In the genomic region with DNA sequence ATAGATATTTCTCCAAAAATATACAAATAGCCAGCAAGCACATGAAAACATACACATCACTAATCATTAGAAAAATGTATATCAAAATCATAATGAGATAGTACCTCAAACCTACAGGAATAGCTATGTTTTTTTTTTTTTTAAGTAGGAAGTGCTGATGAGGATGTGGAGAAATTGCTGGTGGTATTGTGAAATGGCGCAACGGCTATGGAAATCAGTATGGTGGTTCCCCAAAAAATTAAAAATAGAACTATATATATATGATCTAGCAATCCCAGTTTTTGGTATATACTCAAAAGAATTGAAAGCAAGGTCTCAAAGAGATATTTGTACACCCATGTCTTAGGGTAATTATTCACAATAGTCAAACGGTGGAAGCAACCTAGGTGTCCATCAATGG, we compare ENCODE assay signal across 16 cellular contexts.
"Had no signal": no experiment of that assay in that cellular context is flagged by ENCODE, and none has a peak within 500 bp of the region (broad histone marks: within the 10 kb centered on the region; RNA-seq: fewer than 3 reads in every experiment).

No MANE protein-coding gene starts in this region.

- H3K36me3 Mint-ChIP-seq: activated naive CD4-positive, alpha-beta T cell treated with anti-CD3 and anti-CD28 coated beads, Interleukin-2, amount 50 U/mL, for 24 hours had no signal

- DNase-seq: activated CD4-positive, alpha-beta memory T cell treated with anti-CD3 and anti-CD28 coated beads, Interleukin-2, amount 10 ng/mL, durations not matched to agents 7 days and 5 days; activated CD4-positive, alpha-beta T cell treated with anti-CD3 and anti-CD28 coated beads for 4 hours; activated effector memory CD4-positive, alpha-beta T cell treated with anti-CD3 and anti-CD28 coated beads, Interleukin-2, amount 50 U/mL, for 16 hours; activated T-cell treated with anti-CD3 and anti-CD28 coated beads, Interleukin-2, amount 50 U/mL, for 48 hours; mucosa of descending colon; naive thymus-derived CD8-positive, alpha-beta T cell; posterior cingulate gyrus; small intestine; stimulated activated naive CD8-positive, alpha-beta T cell treated with anti-CD3 and anti-CD28 coated beads, Interleukin-15, Interleukin-2, amounts not matched to agents 100 U/mL and 50 U/mL, for 24 hours; T-helper 9 cell; transverse colon had no signal

- H3K27me3 ChIP-seq: cardiac muscle cell, gastroesophageal sphincter, right atrium auricular region, transverse colon had no signal

- H3K27ac Mint-ChIP-seq: activated CD4-positive, alpha-beta memory T cell treated with anti-CD3 and anti-CD28 coated beads, Interleukin-2, amount 10 ng/mL, durations not matched to agents 7 days and 5 days; activated naive CD4-positive, alpha-beta T cell treated with anti-CD3 and anti-CD28 coated beads, Interleukin-2, amount 50 U/mL, for 24 hours; memory B cell had no signal

- H3K4me1 Mint-ChIP-seq: activated naive CD4-positive, alpha-beta T cell treated with anti-CD3 and anti-CD28 coated beads, Interleukin-2, amount 50 U/mL, for 24 hours; memory B cell had no signal

- H3K4me3 ChIP-seq: cardiac muscle cell, gastroesophageal sphincter, mucosa of descending colon, right atrium auricular region, transverse colon had no signal

- H3K36me3 ChIP-seq: cardiac muscle cell, gastroesophageal sphincter, right atrium auricular region, transverse colon had no signal

- ATAC-seq: gastroesophageal sphincter; mucosa of descending colon; naive thymus-derived CD8-positive, alpha-beta T cell; stimulated activated naive CD8-positive, alpha-beta T cell treated with anti-CD3 and anti-CD28 coated beads, Interleukin-15, Interleukin-2, amounts not matched to agents 100 U/mL and 50 U/mL, for 24 hours had no signal

- H3K4me3 Mint-ChIP-seq: activated CD4-positive, alpha-beta memory T cell treated with anti-CD3 and anti-CD28 coated beads, Interleukin-2, amount 10 ng/mL, durations not matched to agents 7 days and 5 days; activated naive CD4-positive, alpha-beta T cell treated with anti-CD3 and anti-CD28 coated beads, Interleukin-2, amount 50 U/mL, for 24 hours; memory B cell had no signal

- H3K27ac ChIP-seq: cardiac muscle cell, gastroesophageal sphincter, right atrium auricular region, transverse colon had no signal

- H3K9me3 Mint-ChIP-seq: activated CD4-positive, alpha-beta memory T cell treated with anti-CD3 and anti-CD28 coated beads, Interleukin-2, amount 10 ng/mL, durations not matched to agents 7 days and 5 days; activated naive CD4-positive, alpha-beta T cell treated with anti-CD3 and anti-CD28 coated beads, Interleukin-2, amount 50 U/mL, for 24 hours had no signal

- H3K9me3 ChIP-seq: gastroesophageal sphincter, mucosa of descending colon, right atrium auricular region, transverse colon had no signal

- H3K27me3 Mint-ChIP-seq: activated naive CD4-positive, alpha-beta T cell treated with anti-CD3 and anti-CD28 coated beads, Interleukin-2, amount 50 U/mL, for 24 hours had no signal
